Comparison of ENCODE assay signal across 2 cellular contexts in the genomic region with DNA sequence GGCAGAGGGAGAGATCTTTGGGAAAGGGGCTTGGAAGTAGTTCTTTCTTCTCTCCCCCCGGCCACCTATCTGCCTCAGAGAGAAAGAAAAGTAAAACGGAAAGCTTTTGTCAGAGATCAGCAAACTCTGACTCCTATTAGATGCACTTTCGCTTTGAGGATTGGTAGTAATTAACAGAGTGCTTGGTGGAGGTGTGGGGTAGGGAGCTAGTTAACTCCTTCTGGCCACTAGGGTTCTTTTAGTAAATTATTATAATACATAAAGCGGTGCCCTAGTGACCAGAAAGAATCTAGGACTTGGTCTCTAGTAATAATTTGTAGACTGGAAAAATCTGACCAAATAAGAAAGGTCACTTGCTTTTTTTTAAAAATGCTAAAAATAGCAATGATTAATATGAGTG.
TF ChIP-seq lines count a peak whose summit lies in the region.

No MANE protein-coding gene starts in this region.

TF ChIP-seq in liver, 16 proteins besides CTCF, POLR2A, EP300 and RAD21 (continued from another document):
- TF ChIP-seq, protein P1, sequence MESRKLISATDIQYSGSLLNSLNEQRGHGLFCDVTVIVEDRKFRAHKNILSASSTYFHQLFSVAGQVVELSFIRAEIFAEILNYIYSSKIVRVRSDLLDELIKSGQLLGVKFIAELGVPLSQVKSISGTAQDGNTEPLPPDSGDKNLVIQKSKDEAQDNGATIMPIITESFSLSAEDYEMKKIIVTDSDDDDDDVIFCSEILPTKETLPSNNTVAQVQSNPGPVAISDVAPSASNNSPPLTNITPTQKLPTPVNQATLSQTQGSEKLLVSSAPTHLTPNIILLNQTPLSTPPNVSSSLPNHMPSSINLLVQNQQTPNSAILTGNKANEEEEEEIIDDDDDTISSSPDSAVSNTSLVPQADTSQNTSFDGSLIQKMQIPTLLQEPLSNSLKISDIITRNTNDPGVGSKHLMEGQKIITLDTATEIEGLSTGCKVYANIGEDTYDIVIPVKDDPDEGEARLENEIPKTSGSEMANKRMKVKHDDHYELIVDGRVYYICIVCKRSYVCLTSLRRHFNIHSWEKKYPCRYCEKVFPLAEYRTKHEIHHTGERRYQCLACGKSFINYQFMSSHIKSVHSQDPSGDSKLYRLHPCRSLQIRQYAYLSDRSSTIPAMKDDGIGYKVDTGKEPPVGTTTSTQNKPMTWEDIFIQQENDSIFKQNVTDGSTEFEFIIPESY (IDR thresholded peaks at IDR 0.05) = no peak
- peak; percentile 76 for TF ChIP-seq NR2F2 (IDR thresholded peaks at IDR 0.05)
TF ChIP-seq in liver: peak in this region for 2.

TF ChIP-seq in HepG2, 621 proteins besides CTCF, POLR2A, EP300 and RAD21 (continued from another document):
- TF ChIP-seq, protein P2, sequence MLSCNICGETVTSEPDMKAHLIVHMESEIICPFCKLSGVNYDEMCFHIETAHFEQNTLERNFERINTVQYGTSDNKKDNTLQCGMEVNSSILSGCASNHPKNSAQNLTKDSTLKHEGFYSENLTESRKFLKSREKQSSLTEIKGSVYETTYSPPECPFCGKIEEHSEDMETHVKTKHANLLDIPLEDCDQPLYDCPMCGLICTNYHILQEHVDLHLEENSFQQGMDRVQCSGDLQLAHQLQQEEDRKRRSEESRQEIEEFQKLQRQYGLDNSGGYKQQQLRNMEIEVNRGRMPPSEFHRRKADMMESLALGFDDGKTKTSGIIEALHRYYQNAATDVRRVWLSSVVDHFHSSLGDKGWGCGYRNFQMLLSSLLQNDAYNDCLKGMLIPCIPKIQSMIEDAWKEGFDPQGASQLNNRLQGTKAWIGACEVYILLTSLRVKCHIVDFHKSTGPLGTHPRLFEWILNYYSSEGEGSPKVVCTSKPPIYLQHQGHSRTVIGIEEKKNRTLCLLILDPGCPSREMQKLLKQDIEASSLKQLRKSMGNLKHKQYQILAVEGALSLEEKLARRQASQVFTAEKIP (CRISPR knock-in tag; IDR thresholded peaks at IDR 0.05; ENCODE audit: borderline replicate concordance) = no peak
